ENCODE assay signal across 10 cellular contexts in the genomic region with DNA sequence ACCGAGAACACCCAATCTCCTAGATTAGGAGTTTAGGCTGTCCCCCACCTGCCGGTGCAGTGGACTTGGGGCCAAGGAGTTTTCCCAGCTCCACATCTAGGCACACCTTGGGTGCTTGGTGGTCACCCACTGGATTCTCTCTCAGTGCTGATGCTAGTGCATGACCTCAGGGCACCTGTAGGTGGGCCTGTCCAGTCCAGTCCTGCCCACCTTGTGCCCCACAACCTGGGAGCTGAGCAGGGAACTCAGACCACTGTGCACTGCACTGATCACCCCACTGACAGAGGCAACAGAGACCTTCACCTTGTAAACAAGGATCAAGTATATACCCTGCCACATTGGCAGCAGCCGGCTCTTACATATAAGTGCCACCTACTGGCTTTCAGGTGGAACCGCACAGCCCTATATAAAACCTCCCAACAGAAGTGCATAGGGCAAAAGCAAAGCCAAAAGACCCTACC. TPM values are rescaled to one million over a fixed set of nuclear protein-coding genes. Genes with fewer than 3 reads are reported as not detected.
DNase-seq lines count a peak whose midpoint lies in the region; ATAC-seq, FAIRE-seq and TF ChIP-seq lines count a peak whose summit lies in the region.
"Had no signal": no experiment of that assay in that cellular context is flagged by ENCODE, and none has a peak within 500 bp of the region (broad histone marks: within the 10 kb centered on the region; RNA-seq: fewer than 3 reads in every experiment).

No MANE protein-coding gene starts in this region.

- TF ChIP-seq EP300 in A549 (IDR thresholded peaks at IDR 0.05) = no peak

- H3K79me2 ChIP-seq in Karpas-422 (ENCODE audit: low read length) (no peaks in the 10 kb centered on the region), GM23248 (ENCODE audit: insufficient read depth) (no peaks in the 10 kb centered on the region)

- H4K20me1 ChIP-seq in Karpas-422 (ENCODE audit: insufficient read depth, low read depth, low read length) (no peaks in the 10 kb centered on the region), GM23248 (ENCODE audit: insufficient read depth) (no peaks in the 10 kb centered on the region)

- H3K27ac Mint-ChIP-seq in stimulated activated memory B cell treated with anti-CD40 and anti-IgM and Interleukin-4, amounts not matched to agents 10 μg/mL and 1 μg/mL and 100 μg/mL, for 72 hours = no peak overlapping the region

- H3K27me3 Mint-ChIP-seq in stimulated activated memory B cell treated with anti-CD40 and anti-IgM and Interleukin-4, amounts not matched to agents 10 μg/mL and 1 μg/mL and 100 μg/mL, for 72 hours = no peaks in the 10 kb centered on the region
- no peaks in the 10 kb centered on the region for H3K27me3 Mint-ChIP-seq in activated T-cell treated with anti-CD3 and anti-CD28 coated beads, Interleukin-2, amount 50 U/mL, for 4 hours (ENCODE audit: low read depth)

- TF ChIP-seq CTCF in A549 (IDR thresholded peaks at IDR 0.05) = 0 out of 3 replicates have a peak, but pooled peaks have one; percentile 13
- peak; percentile 70 for TF ChIP-seq CTCF in choroid plexus epithelial cell (conservative IDR thresholded peaks at IDR 0.05; ENCODE audit: low read depth, low read length)

- H3K27ac ChIP-seq in A549 = no peak overlapping the region
- H3K27ac ChIP-seq in Karpas-422 (ENCODE audit: low read length) = no peak overlapping the region
- H3K27ac ChIP-seq in GM23248 = no peak overlapping the region

- TF ChIP-seq POLR2A in A549 (IDR thresholded peaks at IDR 0.05; ENCODE audit: low read length) = no peak

- H3K9me3 ChIP-seq in A549 (no peaks in the 10 kb centered on the region), Karpas-422 (ENCODE audit: low read length) (peaks cover 42% of the 10 kb centered on the region), GM23248 (ENCODE audit: low read depth) (no peaks in the 10 kb centered on the region)

- no peaks in the 10 kb centered on the region for H3K4me1 Mint-ChIP-seq in stimulated activated memory B cell treated with anti-CD40 and anti-IgM and Interleukin-4, amounts not matched to agents 10 μg/mL and 1 μg/mL and 100 μg/mL, for 72 hours
- no peaks in the 10 kb centered on the region for H3K4me1 Mint-ChIP-seq in activated T-cell treated with anti-CD3 and anti-CD28 coated beads, Interleukin-2, amount 50 U/mL, for 4 hours (ENCODE audit: low read depth)

- H3K27me3 ChIP-seq in Karpas-422 (ENCODE audit: low read length) = no peaks in the 10 kb centered on the region
- no peaks in the 10 kb centered on the region for H3K27me3 ChIP-seq in GM23248 (replicated peaks; ENCODE audit: insufficient read depth)

- 62% methylated on average over 4 of the region's 4 CpGs for WGBS in A549 (ENCODE audit: missing lambda C conversion rate)
- 33 to 35% methylated on average over 4 of the region's 4 CpGs for WGBS in GM23248 (ENCODE audit: low coverage in 1 of 2, low lambda C conversion rate in 2 of 2, missing lambda C conversion rate in 2 of 2), 2 experiments

- TF ChIP-seq RAD21 in A549 (conservative IDR thresholded peaks at IDR 0.05 in 1 of 2, IDR thresholded peaks at IDR 0.05 in 1 of 2) = peak in 1 of 2 experiments; percentile 41; a peak in 2 of 5 replicates

- H3K4me1 ChIP-seq in A549 (no peaks in the 10 kb centered on the region), Karpas-422 (ENCODE audit: low read length) (no peaks in the 10 kb centered on the region), GM23248 (ENCODE audit: insufficient read depth) (no peaks in the 10 kb centered on the region)

- H2AFZ ChIP-seq in Karpas-422 (ENCODE audit: low read length) (no peak overlapping the region), GM23248 (no peak overlapping the region)

- H3K4me3 ChIP-seq in A549 (no peak overlapping the region), Karpas-422 (ENCODE audit: low read length) (no peak overlapping the region), choroid plexus epithelial cell (ENCODE audit: low read depth, low read length) (no peak overlapping the region), GM23248 (no peak overlapping the region)

- no peak for FAIRE-seq in A549 (lab: Jason Lieb, UNC)

- in situ Hi-C loops in GM23248 (cut with MboI) = no loop called here

- no peaks in the 10 kb centered on the region for H3K36me3 ChIP-seq in Karpas-422 (ENCODE audit: insufficient read depth, low read length)
- no peaks in the 10 kb centered on the region for H3K36me3 ChIP-seq in GM23248 (ENCODE audit: low read depth)

- H3K9me2 ChIP-seq in Karpas-422 (replicated peaks; ENCODE audit: insufficient read depth, low read length) = no peaks in the 10 kb centered on the region
- H3K9me2 ChIP-seq in GM23248 (ENCODE audit: insufficient read depth) = no peaks in the 10 kb centered on the region; the same call in 1 of the 2 replicates

- H3K36me3 Mint-ChIP-seq in stimulated activated memory B cell treated with anti-CD40 and anti-IgM and Interleukin-4, amounts not matched to agents 10 μg/mL and 1 μg/mL and 100 μg/mL, for 72 hours = no peaks in the 10 kb centered on the region
- H3K36me3 Mint-ChIP-seq in activated T-cell treated with anti-CD3 and anti-CD28 coated beads, Interleukin-2, amount 50 U/mL, for 4 hours (ENCODE audit: insufficient read depth) = no peaks in the 10 kb centered on the region

- no peaks in the 10 kb centered on the region for H3F3A ChIP-seq in GM23248 (ENCODE audit: insufficient read depth)

- H3K4me2 ChIP-seq in A549 (no peak overlapping the region), Karpas-422 (ENCODE audit: low read depth, low read length, poor library complexity, severe bottlenecking) (no peak overlapping the region), GM23248 (ENCODE audit: unreplicated experiment) (no peak overlapping the region)

- POLR2A ChIA-PET in A549 (lab: Yijun Ruan, JAX) = no interaction called here

- H3K9ac ChIP-seq in Karpas-422 (ENCODE audit: low read length) (no peak overlapping the region), GM23248 (no peak overlapping the region)

- H3K9me3 Mint-ChIP-seq in stimulated activated memory B cell treated with anti-CD40 and anti-IgM and Interleukin-4, amounts not matched to agents 10 μg/mL and 1 μg/mL and 100 μg/mL, for 72 hours = peaks cover 5% of the 10 kb centered on the region
- peaks cover 9% of the 10 kb centered on the region for H3K9me3 Mint-ChIP-seq in activated T-cell treated with anti-CD3 and anti-CD28 coated beads, Interleukin-2, amount 50 U/mL, for 4 hours

- H3K4me3 Mint-ChIP-seq in stimulated activated memory B cell treated with anti-CD40 and anti-IgM and Interleukin-4, amounts not matched to agents 10 μg/mL and 1 μg/mL and 100 μg/mL, for 72 hours = no peak overlapping the region
- no peak overlapping the region for H3K4me3 Mint-ChIP-seq in activated T-cell treated with anti-CD3 and anti-CD28 coated beads, Interleukin-2, amount 50 U/mL, for 4 hours

- ATAC-seq in A549 = peak in 1 of 2 experiments; percentile 77; a peak in 3 of 6 replicates
- peak; percentile 63 for ATAC-seq in GM19025 (IDR thresholded peaks at IDR 0.05; ENCODE audit: low read depth, unreplicated experiment)
- peak; percentile 57 for ATAC-seq in stimulated activated memory B cell treated with anti-CD40 and anti-IgM and Interleukin-4, amounts not matched to agents 10 μg/mL and 1 μg/mL and 100 μg/mL, for 72 hours
- no peak for ATAC-seq in activated T-cell treated with anti-CD3 and anti-CD28 coated beads, Interleukin-2, amount 50 U/mL, for 4 hours

- DNase-seq in A549 (ENCODE audit: low read depth in 1 of 2, low spot score in 1 of 2) = peak in 1 of 2 experiments; percentile 23
- peak; percentile 52 for DNase-seq in Karpas-422
- DNase-seq in choroid plexus epithelial cell (ENCODE audit: low read depth) = peak; percentile 42
- no peak for DNase-seq in NCI-H2107 (lab: John Stamatoyannopoulos, UW)
- no peak for DNase-seq in activated T-cell treated with anti-CD3 and anti-CD28 coated beads, Interleukin-2, amount 50 U/mL, for 4 hours
- no peak for DNase-seq in GM23248
- DNase-seq: left cardiac atrium had no signal

- CTCF ChIA-PET in A549 (lab: Yijun Ruan, JAX) = no interaction called here

TF ChIP-seq in A549, 52 proteins besides CTCF, POLR2A, EP300 and RAD21:
- TF ChIP-seq JUN (IDR thresholded peaks at IDR 0.05) (no peak), ZFP36 (IDR thresholded peaks at IDR 0.05; ENCODE audit: borderline replicate concordance, partially characterized antibody) (no peak), PHF8 (IDR thresholded peaks at IDR 0.05; ENCODE audit: borderline replicate concordance, low read depth) (no peak), TFCP2L1 (CRISPR knock-in tag; IDR thresholded peaks at IDR 0.05) (no peak), HOXB5 (CRISPR knock-in tag; IDR thresholded peaks at IDR 0.05) (no peak), MAZ (IDR thresholded peaks at IDR 0.05; ENCODE audit: borderline replicate concordance, low read depth, low read length) (no peak), TP53 (CRISPR knock-in tag; IDR thresholded peaks at IDR 0.05) (no peak), BHLHE40 (IDR thresholded peaks at IDR 0.05; ENCODE audit: low read depth, low read length) (no peak)
- TF ChIP-seq, protein P1, sequence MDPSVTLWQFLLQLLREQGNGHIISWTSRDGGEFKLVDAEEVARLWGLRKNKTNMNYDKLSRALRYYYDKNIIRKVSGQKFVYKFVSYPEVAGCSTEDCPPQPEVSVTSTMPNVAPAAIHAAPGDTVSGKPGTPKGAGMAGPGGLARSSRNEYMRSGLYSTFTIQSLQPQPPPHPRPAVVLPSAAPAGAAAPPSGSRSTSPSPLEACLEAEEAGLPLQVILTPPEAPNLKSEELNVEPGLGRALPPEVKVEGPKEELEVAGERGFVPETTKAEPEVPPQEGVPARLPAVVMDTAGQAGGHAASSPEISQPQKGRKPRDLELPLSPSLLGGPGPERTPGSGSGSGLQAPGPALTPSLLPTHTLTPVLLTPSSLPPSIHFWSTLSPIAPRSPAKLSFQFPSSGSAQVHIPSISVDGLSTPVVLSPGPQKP (IDR thresholded peaks at IDR 0.05; ENCODE audit: low read depth, low read length) = no peak

RNA-seq across cellular contexts. Expression of a gene that starts 12.7 kb away (rescaled TPM):
- polyA plus RNA-seq in A549 (2011; rRNA removed) (1.4 and 1.7 TPM in 2 replicates), A549 (2017; fragmentation: RNase III; extraction: RNeasy Plus Mini Kit Qiagen cat#74134 plus additional on column Dnase treatment) (0.97 to 1.7 TPM (median 1.5 TPM) in 3 replicates), GM23248 (2016; fragmentation: Nextera tagmentation; extraction: Ambion mirVana) (not detected in 2 replicates)
- 0.08 and 0.09 TPM in 2 replicates for polyA plus RNA-seq in A549 (2012; cell fraction: cytosol; rRNA removed)
- polyA plus RNA-seq in A549 (2012; cell fraction: nucleus; rRNA removed) = 0.12 and 0.16 TPM in 2 replicates
- 0.83 and 0.95 TPM in 2 replicates for polyA minus RNA-seq in A549 (2011; rRNA and poly(A)+ RNA removed)
- total RNA-seq in Karpas-422 (2014; rRNA removed; shearing (Covaris generic); ENCODE audit: low replicate concordance) = not detected in 2 replicates
- total RNA-seq in activated T-cell treated with anti-CD3 and anti-CD28 coated beads, Interleukin-2, amount 50 U/mL, for 4 hours = not detected
- not detected in 2 replicates for total RNA-seq in GM23248 (2014; rRNA removed; shearing (Covaris generic))
- total RNA-seq: activated CD8-positive, alpha-beta memory T cell treated with anti-CD3 and anti-CD28 coated beads for 36 hours had no signal

Comparison
In these comparisons a context has a peak if more than half of its experiments do, and no peak if none do; other contexts are left out.
1. ATAC-seq: peak in GM19025 (single experiment) and stimulated activated memory B cell treated with anti-CD40 and anti-IgM and Interleukin-4, amounts not matched to agents 10 μg/mL and 1 μg/mL and 100 μg/mL, for 72 hours (single experiment); none in activated T-cell treated with anti-CD3 and anti-CD28 coated beads, Interleukin-2, amount 50 U/mL, for 4 hours (0 of 2).
2. DNase-seq: peak in Karpas-422 (single experiment) and choroid plexus epithelial cell (single experiment); none in NCI-H2107 (single experiment), activated T-cell treated with anti-CD3 and anti-CD28 coated beads, Interleukin-2, amount 50 U/mL, for 4 hours (single experiment) and GM23248 (single experiment).